1 cellular context compared by ENCODE assay signal in genomic region chr7:140924019-140924820, GRCh38.
TF ChIP-seq lines count a peak whose summit lies in the region.

No MANE protein-coding gene starts in this region.

TF ChIP-seq in K562, 482 proteins besides CTCF, POLR2A, EP300 and RAD21 (continued from another document and continues in another):
- TF ChIP-seq FOXP4 (CRISPR knock-in tag; IDR thresholded peaks at IDR 0.05; ENCODE audit: borderline replicate concordance): no peak
- TF ChIP-seq POLR2AphosphoS5 (IDR thresholded peaks at IDR 0.05; ENCODE audit: control insufficient read depth, insufficient read depth, low read depth, low read length): peak; percentile 64
- TF ChIP-seq ZNF175 (CRISPR knock-in tag; IDR thresholded peaks at IDR 0.05; ENCODE audit: low read depth): no peak; the same call in 1 of the 2 replicates
- TF ChIP-seq COPS2 (conservative IDR thresholded peaks at IDR 0.05): no peak
- TF ChIP-seq POLR2H (tag; IDR thresholded peaks at IDR 0.05; ENCODE audit: low read depth): no peak
- TF ChIP-seq TCF7 (IDR thresholded peaks at IDR 0.05; ENCODE audit: borderline replicate concordance): no peak; the same call in 1 of the 2 replicates
- 0 out of 2 replicates have a peak, but pooled peaks have one; percentile 37 for TF ChIP-seq MYNN (IDR thresholded peaks at IDR 0.05)
- TF ChIP-seq MYNN (CRISPR knock-in tag; IDR thresholded peaks at IDR 0.05): no peak
- no peak for TF ChIP-seq ARID2 (IDR thresholded peaks at IDR 0.05)
- peak in 1 of 2 experiments; percentile 75; a peak in 2 of 4 replicates for TF ChIP-seq HDAC1 (IDR thresholded peaks at IDR 0.05)
- no peak for TF ChIP-seq NR2F6 (CRISPR knock-in tag; IDR thresholded peaks at IDR 0.05)
- TF ChIP-seq SNIP1 (IDR thresholded peaks at IDR 0.05; ENCODE audit: low read depth): no peak
- TF ChIP-seq PML (IDR thresholded peaks at IDR 0.05; ENCODE audit: low read length): peak; percentile 70
- TF ChIP-seq MCM5 (IDR thresholded peaks at IDR 0.05; ENCODE audit: low read depth): no peak
- TF ChIP-seq, protein P1, sequence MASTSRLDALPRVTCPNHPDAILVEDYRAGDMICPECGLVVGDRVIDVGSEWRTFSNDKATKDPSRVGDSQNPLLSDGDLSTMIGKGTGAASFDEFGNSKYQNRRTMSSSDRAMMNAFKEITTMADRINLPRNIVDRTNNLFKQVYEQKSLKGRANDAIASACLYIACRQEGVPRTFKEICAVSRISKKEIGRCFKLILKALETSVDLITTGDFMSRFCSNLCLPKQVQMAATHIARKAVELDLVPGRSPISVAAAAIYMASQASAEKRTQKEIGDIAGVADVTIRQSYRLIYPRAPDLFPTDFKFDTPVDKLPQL (IDR thresholded peaks at IDR 0.05; ENCODE audit: extremely low read depth, insufficient read length): no peak
- no peak for TF ChIP-seq ASH1L (IDR thresholded peaks at IDR 0.05; ENCODE audit: borderline replicate concordance, low read depth, partially characterized antibody)
- TF ChIP-seq TGIF2 (CRISPR knock-in tag; IDR thresholded peaks at IDR 0.05): peak; percentile 82; the same call in 1 of the 2 replicates
- TF ChIP-seq GTF2E2 (tag; IDR thresholded peaks at IDR 0.05): peak; percentile 94
- TF ChIP-seq SOX6 (IDR thresholded peaks at IDR 0.05): peak; percentile 73
- TF ChIP-seq, protein P2, sequence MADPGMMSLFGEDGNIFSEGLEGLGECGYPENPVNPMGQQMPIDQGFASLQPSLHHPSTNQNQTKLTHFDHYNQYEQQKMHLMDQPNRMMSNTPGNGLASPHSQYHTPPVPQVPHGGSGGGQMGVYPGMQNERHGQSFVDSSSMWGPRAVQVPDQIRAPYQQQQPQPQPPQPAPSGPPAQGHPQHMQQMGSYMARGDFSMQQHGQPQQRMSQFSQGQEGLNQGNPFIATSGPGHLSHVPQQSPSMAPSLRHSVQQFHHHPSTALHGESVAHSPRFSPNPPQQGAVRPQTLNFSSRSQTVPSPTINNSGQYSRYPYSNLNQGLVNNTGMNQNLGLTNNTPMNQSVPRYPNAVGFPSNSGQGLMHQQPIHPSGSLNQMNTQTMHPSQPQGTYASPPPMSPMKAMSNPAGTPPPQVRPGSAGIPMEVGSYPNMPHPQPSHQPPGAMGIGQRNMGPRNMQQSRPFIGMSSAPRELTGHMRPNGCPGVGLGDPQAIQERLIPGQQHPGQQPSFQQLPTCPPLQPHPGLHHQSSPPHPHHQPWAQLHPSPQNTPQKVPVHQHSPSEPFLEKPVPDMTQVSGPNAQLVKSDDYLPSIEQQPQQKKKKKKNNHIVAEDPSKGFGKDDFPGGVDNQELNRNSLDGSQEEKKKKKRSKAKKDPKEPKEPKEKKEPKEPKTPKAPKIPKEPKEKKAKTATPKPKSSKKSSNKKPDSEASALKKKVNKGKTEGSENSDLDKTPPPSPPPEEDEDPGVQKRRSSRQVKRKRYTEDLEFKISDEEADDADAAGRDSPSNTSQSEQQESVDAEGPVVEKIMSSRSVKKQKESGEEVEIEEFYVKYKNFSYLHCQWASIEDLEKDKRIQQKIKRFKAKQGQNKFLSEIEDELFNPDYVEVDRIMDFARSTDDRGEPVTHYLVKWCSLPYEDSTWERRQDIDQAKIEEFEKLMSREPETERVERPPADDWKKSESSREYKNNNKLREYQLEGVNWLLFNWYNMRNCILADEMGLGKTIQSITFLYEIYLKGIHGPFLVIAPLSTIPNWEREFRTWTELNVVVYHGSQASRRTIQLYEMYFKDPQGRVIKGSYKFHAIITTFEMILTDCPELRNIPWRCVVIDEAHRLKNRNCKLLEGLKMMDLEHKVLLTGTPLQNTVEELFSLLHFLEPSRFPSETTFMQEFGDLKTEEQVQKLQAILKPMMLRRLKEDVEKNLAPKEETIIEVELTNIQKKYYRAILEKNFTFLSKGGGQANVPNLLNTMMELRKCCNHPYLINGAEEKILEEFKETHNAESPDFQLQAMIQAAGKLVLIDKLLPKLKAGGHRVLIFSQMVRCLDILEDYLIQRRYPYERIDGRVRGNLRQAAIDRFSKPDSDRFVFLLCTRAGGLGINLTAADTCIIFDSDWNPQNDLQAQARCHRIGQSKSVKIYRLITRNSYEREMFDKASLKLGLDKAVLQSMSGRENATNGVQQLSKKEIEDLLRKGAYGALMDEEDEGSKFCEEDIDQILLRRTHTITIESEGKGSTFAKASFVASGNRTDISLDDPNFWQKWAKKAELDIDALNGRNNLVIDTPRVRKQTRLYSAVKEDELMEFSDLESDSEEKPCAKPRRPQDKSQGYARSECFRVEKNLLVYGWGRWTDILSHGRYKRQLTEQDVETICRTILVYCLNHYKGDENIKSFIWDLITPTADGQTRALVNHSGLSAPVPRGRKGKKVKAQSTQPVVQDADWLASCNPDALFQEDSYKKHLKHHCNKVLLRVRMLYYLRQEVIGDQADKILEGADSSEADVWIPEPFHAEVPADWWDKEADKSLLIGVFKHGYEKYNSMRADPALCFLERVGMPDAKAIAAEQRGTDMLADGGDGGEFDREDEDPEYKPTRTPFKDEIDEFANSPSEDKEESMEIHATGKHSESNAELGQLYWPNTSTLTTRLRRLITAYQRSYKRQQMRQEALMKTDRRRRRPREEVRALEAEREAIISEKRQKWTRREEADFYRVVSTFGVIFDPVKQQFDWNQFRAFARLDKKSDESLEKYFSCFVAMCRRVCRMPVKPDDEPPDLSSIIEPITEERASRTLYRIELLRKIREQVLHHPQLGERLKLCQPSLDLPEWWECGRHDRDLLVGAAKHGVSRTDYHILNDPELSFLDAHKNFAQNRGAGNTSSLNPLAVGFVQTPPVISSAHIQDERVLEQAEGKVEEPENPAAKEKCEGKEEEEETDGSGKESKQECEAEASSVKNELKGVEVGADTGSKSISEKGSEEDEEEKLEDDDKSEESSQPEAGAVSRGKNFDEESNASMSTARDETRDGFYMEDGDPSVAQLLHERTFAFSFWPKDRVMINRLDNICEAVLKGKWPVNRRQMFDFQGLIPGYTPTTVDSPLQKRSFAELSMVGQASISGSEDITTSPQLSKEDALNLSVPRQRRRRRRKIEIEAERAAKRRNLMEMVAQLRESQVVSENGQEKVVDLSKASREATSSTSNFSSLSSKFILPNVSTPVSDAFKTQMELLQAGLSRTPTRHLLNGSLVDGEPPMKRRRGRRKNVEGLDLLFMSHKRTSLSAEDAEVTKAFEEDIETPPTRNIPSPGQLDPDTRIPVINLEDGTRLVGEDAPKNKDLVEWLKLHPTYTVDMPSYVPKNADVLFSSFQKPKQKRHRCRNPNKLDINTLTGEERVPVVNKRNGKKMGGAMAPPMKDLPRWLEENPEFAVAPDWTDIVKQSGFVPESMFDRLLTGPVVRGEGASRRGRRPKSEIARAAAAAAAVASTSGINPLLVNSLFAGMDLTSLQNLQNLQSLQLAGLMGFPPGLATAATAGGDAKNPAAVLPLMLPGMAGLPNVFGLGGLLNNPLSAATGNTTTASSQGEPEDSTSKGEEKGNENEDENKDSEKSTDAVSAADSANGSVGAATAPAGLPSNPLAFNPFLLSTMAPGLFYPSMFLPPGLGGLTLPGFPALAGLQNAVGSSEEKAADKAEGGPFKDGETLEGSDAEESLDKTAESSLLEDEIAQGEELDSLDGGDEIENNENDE (IDR thresholded peaks at IDR 0.05; ENCODE audit: low read depth, low read length): no peak
- TF ChIP-seq RBM22 (IDR thresholded peaks at IDR 0.05; ENCODE audit: low read depth, low read length, poor library complexity, severe bottlenecking): peak; percentile 77
- no peak for TF ChIP-seq NFXL1 (CRISPR knock-in tag; IDR thresholded peaks at IDR 0.05)
- TF ChIP-seq NFYB (IDR thresholded peaks at IDR 0.05; ENCODE audit: extremely low read depth, insufficient read length): peak; percentile 6
- no peak for TF ChIP-seq CLOCK (CRISPR knock-in tag; IDR thresholded peaks at IDR 0.05; ENCODE audit: borderline replicate concordance)
- TF ChIP-seq YY1 (IDR thresholded peaks at IDR 0.05; ENCODE audit: borderline replicate concordance in 1 of 3, control insufficient read depth in 1 of 3, extremely low read depth in 1 of 3, insufficient read depth in 3 of 3, insufficient read length in 1 of 3, insufficient replicate concordance in 2 of 3, low read depth in 1 of 3, low read length in 2 of 3): peak; percentile 65 to 96 (median 92)
- no peak for TF ChIP-seq ETV1 (tag; conservative IDR thresholded peaks at IDR 0.05; ENCODE audit: low read depth)
- no peak for TF ChIP-seq HEY1 (CRISPR knock-in tag; IDR thresholded peaks at IDR 0.05; ENCODE audit: borderline replicate concordance)
- TF ChIP-seq, protein P3, sequence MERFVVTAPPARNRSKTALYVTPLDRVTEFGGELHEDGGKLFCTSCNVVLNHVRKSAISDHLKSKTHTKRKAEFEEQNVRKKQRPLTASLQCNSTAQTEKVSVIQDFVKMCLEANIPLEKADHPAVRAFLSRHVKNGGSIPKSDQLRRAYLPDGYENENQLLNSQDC (CRISPR knock-in tag; IDR thresholded peaks at IDR 0.05): 0 out of 2 replicates have a peak, but pooled peaks have one; percentile 17
- no peak for TF ChIP-seq SAFB2 (IDR thresholded peaks at IDR 0.05; ENCODE audit: borderline replicate concordance, low read depth, low read length, severe bottlenecking)
- peak; percentile 55; the same call in 1 of the 2 replicates for TF ChIP-seq ZNF282 (CRISPR knock-in tag; IDR thresholded peaks at IDR 0.05)
- TF ChIP-seq SRSF9 (IDR thresholded peaks at IDR 0.05; ENCODE audit: borderline replicate concordance, low read depth, low read length): no peak
- TF ChIP-seq KLF13 (tag; IDR thresholded peaks at IDR 0.05; ENCODE audit: borderline replicate concordance, low read depth): peak; percentile 36; the same call in 1 of the 2 replicates
- peak; percentile 21; the same call in 1 of the 2 replicates for TF ChIP-seq SMARCA4 (IDR thresholded peaks at IDR 0.05)
- no peak; the same call in 1 of the 2 replicates for TF ChIP-seq POLR2AphosphoS2 (IDR thresholded peaks at IDR 0.05; ENCODE audit: low read length)
- TF ChIP-seq SP2 (IDR thresholded peaks at IDR 0.05; ENCODE audit: extremely low read depth, low read depth, low read length, poor library complexity, severe bottlenecking): no peak
- peak; percentile 95 for TF ChIP-seq RBFOX2 (IDR thresholded peaks at IDR 0.05; ENCODE audit: low read depth, low read length)
- TF ChIP-seq ZNF77 (CRISPR knock-in tag; IDR thresholded peaks at IDR 0.05): no peak
- peak; percentile 77 for TF ChIP-seq CREM (IDR thresholded peaks at IDR 0.05; ENCODE audit: low read depth)
- 0 out of 2 replicates have a peak, but pooled peaks have one; percentile 41 for TF ChIP-seq KAT8 (IDR thresholded peaks at IDR 0.05; ENCODE audit: low read depth)
- peak; percentile 51; the same call in 1 of the 2 replicates for TF ChIP-seq ZBTB5 (IDR thresholded peaks at IDR 0.05)
- TF ChIP-seq, protein P4, sequence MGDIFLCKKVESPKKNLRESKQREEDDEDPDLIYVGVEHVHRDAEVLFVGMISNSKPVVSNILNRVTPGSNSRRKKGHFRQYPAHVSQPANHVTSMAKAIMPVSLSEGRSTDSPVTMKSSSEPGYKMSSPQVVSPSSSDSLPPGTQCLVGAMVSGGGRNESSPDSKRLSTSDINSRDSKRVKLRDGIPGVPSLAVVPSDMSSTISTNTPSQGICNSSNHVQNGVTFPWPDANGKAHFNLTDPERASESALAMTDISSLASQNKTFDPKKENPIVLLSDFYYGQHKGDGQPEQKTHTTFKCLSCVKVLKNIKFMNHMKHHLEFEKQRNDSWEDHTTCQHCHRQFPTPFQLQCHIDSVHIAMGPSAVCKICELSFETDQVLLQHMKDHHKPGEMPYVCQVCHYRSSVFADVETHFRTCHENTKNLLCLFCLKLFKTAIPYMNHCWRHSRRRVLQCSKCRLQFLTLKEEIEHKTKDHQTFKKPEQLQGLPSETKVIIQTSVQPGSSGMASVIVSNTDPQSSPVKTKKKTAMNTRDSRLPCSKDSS (IDR thresholded peaks at IDR 0.05; ENCODE audit: low read depth, partially characterized antibody): no peak
- TF ChIP-seq HNRNPUL1 (IDR thresholded peaks at IDR 0.05; ENCODE audit: low read length): no peak
- no peak for TF ChIP-seq DNMT1 (IDR thresholded peaks at IDR 0.05)
- no peak for TF ChIP-seq ZKSCAN3 (CRISPR knock-in tag; IDR thresholded peaks at IDR 0.05)
- no peak for TF ChIP-seq ESRRB (CRISPR knock-in tag; IDR thresholded peaks at IDR 0.05; ENCODE audit: borderline replicate concordance)
